27 cellular contexts compared by ENCODE assay signal in the genomic region with DNA sequence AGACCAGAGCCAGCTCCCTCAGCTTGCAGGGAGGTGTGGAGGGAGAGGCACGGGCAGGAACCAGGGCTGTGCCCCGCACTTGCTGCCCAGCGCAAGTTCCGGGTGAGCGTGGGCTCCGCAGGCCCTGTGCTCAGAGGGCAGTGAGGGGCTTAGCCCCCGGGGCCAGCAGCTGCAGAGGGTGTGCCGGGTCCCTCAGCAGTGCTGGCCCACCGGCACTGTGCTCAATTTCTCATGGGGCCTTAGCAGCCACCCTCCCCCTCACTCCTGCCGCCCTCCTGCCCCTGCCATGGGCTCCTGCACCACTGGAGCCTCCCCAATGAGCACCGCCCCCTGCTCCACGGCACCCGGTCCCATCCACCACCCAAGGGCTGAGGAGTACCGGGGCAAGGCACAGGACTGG.
"Had no signal": no experiment of that assay in that cellular context is flagged by ENCODE, and none has a peak within 500 bp of the region (broad histone marks: within the 10 kb centered on the region; RNA-seq: fewer than 3 reads in every experiment).

No MANE protein-coding gene starts in this region.

- DNase-seq: stimulated activated CD4-positive, alpha-beta T cell treated with anti-CD3 and anti-CD28 coated beads, Interleukin-2, amount 100 ng/mL, for 24 hours; stimulated activated CD4-positive, alpha-beta T cell treated with anti-CD3 and anti-CD28 coated beads, Interleukin-2, amount 100 ng/mL, for 48 hours; stimulated activated CD4-positive, alpha-beta T cell treated with anti-CD3 and anti-CD28 coated beads, Interleukin-4, amount 100 ng/mL, for 1 hour; stimulated activated CD4-positive, alpha-beta T cell treated with anti-CD3 and anti-CD28 coated beads, Interleukin-4, amount 100 ng/mL, for 24 hours; stimulated activated CD4-positive, alpha-beta T cell treated with anti-CD3 and anti-CD28 coated beads, Interleukin-4, amount 100 ng/mL, for 4 hours; stimulated activated CD8-positive, alpha-beta memory T cell treated with anti-CD3 and anti-CD28 coated beads, Interleukin-4, amount 100 ng/mL, for 48 hours; stimulated activated naive B cell treated with anti-CD40 and anti-IgM and Interleukin-4, amounts not matched to agents 10 μg/mL and 1 μg/mL and 100 μg/mL, for 72 hours; stimulated activated naive CD4-positive, alpha-beta T cell; stimulated activated naive CD4-positive, alpha-beta T cell treated with Interleukin-2 at 50 U/mL for 16 hours; stimulated activated naive CD8-positive, alpha-beta T cell treated with anti-CD3 and anti-CD28 coated beads, Interleukin-15, amount 100 ng/mL, for 72 hours; stimulated activated naive CD8-positive, alpha-beta T cell treated with anti-CD3 and anti-CD28 coated beads, Interleukin-15, Interleukin-2, amounts not matched to agents 100 U/mL and 50 U/mL, for 24 hours; stomach; substantia nigra; testis; thyroid gland; tibial artery; transverse colon; trophoblast cell; uterus had no signal

- H3K27ac Mint-ChIP-seq: stimulated activated effector memory CD8-positive, alpha-beta T cell treated with anti-CD3 and anti-CD28 coated beads, Interleukin-12 subunit alpha, Interleukin-12 subunit beta, amount 100 ng/mL, for 72 hours; stimulated activated memory B cell treated with anti-CD40 and anti-IgM and Interleukin-4, amounts not matched to agents 10 μg/mL and 1 μg/mL and 100 μg/mL, for 72 hours; stimulated activated naive B cell treated with anti-CD40 and anti-IgM and Interleukin-4, amounts not matched to agents 10 μg/mL and 1 μg/mL and 100 μg/mL, for 72 hours; stimulated activated naive CD8-positive, alpha-beta T cell treated with anti-CD3 and anti-CD28 coated beads, Interleukin-15, amount 100 ng/mL, for 72 hours; stimulated activated naive CD8-positive, alpha-beta T cell treated with anti-CD3 and anti-CD28 coated beads, Interleukin-15, Interleukin-2, amounts not matched to agents 100 ng/mL and 50 ng/mL, for 24 hours had no signal

- H3K4me1 ChIP-seq: stomach, suprapubic skin, testis, thyroid gland, tibial artery, tibial nerve, transverse colon, uterus, vagina had no signal

- H3K36me3 Mint-ChIP-seq: stimulated activated effector memory CD8-positive, alpha-beta T cell treated with anti-CD3 and anti-CD28 coated beads, Interleukin-12 subunit alpha, Interleukin-12 subunit beta, amount 100 ng/mL, for 72 hours had no signal

- H3K4me1 Mint-ChIP-seq: stimulated activated effector memory CD8-positive, alpha-beta T cell treated with anti-CD3 and anti-CD28 coated beads, Interleukin-12 subunit alpha, Interleukin-12 subunit beta, amount 100 ng/mL, for 72 hours; stimulated activated memory B cell treated with anti-CD40 and anti-IgM and Interleukin-4, amounts not matched to agents 10 μg/mL and 1 μg/mL and 100 μg/mL, for 72 hours; stimulated activated naive B cell treated with anti-CD40 and anti-IgM and Interleukin-4, amounts not matched to agents 10 μg/mL and 1 μg/mL and 100 μg/mL, for 72 hours; stimulated activated naive CD8-positive, alpha-beta T cell treated with anti-CD3 and anti-CD28 coated beads, Interleukin-15, amount 100 ng/mL, for 72 hours had no signal

- ATAC-seq: stimulated activated effector memory CD8-positive, alpha-beta T cell treated with anti-CD3 and anti-CD28 coated beads, Interleukin-12 subunit alpha, Interleukin-12 subunit beta, amount 100 ng/mL, for 72 hours; stimulated activated memory B cell treated with anti-CD40 and anti-IgM and Interleukin-4, amounts not matched to agents 10 μg/mL and 1 μg/mL and 100 μg/mL, for 72 hours; stimulated activated naive B cell treated with anti-CD40 and anti-IgM and Interleukin-4, amounts not matched to agents 10 μg/mL and 1 μg/mL and 100 μg/mL, for 72 hours; stimulated activated naive CD8-positive, alpha-beta T cell treated with anti-CD3 and anti-CD28 coated beads, Interleukin-15, amount 100 ng/mL, for 72 hours; stimulated activated naive CD8-positive, alpha-beta T cell treated with anti-CD3 and anti-CD28 coated beads, Interleukin-15, Interleukin-2, amounts not matched to agents 100 U/mL and 50 U/mL, for 24 hours had no signal

- H3K27me3 ChIP-seq: stomach, suprapubic skin, testis, thyroid gland, tibial artery, tibial nerve, transverse colon, upper lobe of left lung, uterus, vagina had no signal

- H3K27ac ChIP-seq: stomach, suprapubic skin, testis, thoracic aorta, thyroid gland, tibial artery, tibial nerve, transverse colon, upper lobe of left lung, uterus, vagina had no signal

- H3K36me3 ChIP-seq: stomach, suprapubic skin, thoracic aorta, thyroid gland, tibial artery, tibial nerve, transverse colon, upper lobe of left lung, uterus, vagina had no signal

- H3K4me3 ChIP-seq: stomach, suprapubic skin, testis, thoracic aorta, thyroid gland, tibial artery, tibial nerve, transverse colon, upper lobe of left lung, uterus, vagina had no signal

- H3K4me3 Mint-ChIP-seq: stimulated activated effector memory CD8-positive, alpha-beta T cell treated with anti-CD3 and anti-CD28 coated beads, Interleukin-12 subunit alpha, Interleukin-12 subunit beta, amount 100 ng/mL, for 72 hours; stimulated activated memory B cell treated with anti-CD40 and anti-IgM and Interleukin-4, amounts not matched to agents 10 μg/mL and 1 μg/mL and 100 μg/mL, for 72 hours; stimulated activated naive B cell treated with anti-CD40 and anti-IgM and Interleukin-4, amounts not matched to agents 10 μg/mL and 1 μg/mL and 100 μg/mL, for 72 hours; stimulated activated naive CD8-positive, alpha-beta T cell treated with anti-CD3 and anti-CD28 coated beads, Interleukin-15, amount 100 ng/mL, for 72 hours; stimulated activated naive CD8-positive, alpha-beta T cell treated with anti-CD3 and anti-CD28 coated beads, Interleukin-15, Interleukin-2, amounts not matched to agents 100 ng/mL and 50 ng/mL, for 24 hours had no signal

- H3K9me3 ChIP-seq: suprapubic skin, testis, thyroid gland, vagina had no signal
